In the genomic region with DNA sequence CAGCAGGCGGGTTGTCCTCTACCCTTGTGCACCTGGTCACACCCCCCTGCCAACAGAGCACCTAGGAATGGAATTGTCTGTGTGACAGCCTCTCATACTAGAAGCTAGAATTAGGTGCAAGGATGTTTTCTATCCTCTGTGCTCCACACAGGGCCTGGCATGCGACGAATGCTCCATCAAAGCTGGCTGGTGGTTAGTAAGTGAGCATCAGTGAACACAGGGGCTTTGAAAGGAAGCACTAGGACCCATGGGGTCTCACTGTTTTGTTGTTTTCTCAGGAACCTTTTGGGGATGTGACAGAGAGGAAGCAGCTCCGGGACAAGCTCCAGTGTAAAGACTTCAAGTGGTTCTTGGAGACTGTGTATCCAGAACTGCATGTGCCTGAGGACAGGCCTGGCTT, we compare ENCODE assay signal across 20 cellular contexts.
"Had no signal": no experiment of that assay in that cellular context is flagged by ENCODE, and none has a peak within 500 bp of the region (broad histone marks: within the 10 kb centered on the region; RNA-seq: fewer than 3 reads in every experiment).

No MANE protein-coding gene starts in this region.

- H3K27ac ChIP-seq: colonic mucosa, epithelial cell of prostate, foreskin keratinocyte, gastroesophageal sphincter, heart left ventricle, hepatocyte, left lung, lower lobe of right lung had no signal

- H3K4me1 ChIP-seq: colonic mucosa, foreskin keratinocyte, gastroesophageal sphincter, heart left ventricle, left lung, lower lobe of right lung had no signal

- H3K27me3 ChIP-seq: colonic mucosa, gastroesophageal sphincter, heart left ventricle, hepatocyte, left lung had no signal

- H3K36me3 ChIP-seq: heart left ventricle had no signal

- H3K9me3 ChIP-seq: colonic mucosa, gastroesophageal sphincter, heart left ventricle, left lung, lower lobe of right lung, mucosa of descending colon had no signal

- DNase-seq: colonic mucosa; cortex of kidney; effector CD8-positive, alpha-beta T cell; effector memory CD8-positive, alpha-beta T cell; endodermal cell; erythroblast; foreskin keratinocyte; heart left ventricle; hypothalamus; left cardiac atrium; left lung; left ventricle myocardium superior; lower lobe of right lung; mesenchymal stem cell; mucosa of descending colon; naive B cell; natural killer cell had no signal

- H3K4me3 ChIP-seq: colonic mucosa, gastroesophageal sphincter, heart left ventricle, hepatocyte, left lung, lower lobe of right lung, mucosa of descending colon had no signal
